Comparison of ENCODE assay signal across 8 cellular contexts in the genomic region with DNA sequence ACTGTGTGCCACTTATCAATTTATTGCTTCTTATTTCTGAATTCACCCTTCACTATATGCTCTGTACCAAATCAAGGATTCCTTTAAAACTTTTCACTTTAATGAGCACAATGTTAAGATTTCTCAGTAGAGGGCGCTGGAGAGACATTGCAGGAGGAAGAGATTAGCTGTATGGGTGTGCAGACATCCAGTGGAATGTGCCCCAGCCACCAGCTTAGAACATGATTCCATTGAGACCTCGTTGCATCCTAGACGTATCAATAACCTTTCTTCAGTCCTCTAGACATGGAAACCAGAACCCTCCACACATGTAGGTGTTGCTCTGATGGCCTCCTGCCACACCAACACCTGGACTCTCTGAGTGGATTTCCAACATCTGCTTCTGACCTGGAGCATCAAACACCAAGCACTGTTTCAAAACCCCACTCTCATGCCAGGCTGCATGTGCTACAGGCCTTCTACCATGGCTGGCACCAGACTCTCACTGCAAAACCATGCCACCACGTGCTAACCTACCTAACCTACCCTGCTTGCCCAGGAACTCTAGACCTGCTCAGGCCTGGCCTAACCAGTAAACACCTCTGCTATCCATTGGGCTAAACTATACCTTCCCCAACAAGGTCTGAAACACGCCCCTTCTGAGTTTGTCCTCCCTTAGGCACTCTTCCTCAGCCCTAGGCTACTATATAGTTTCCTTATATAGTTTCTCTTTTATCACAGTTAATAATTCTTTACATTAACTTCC.
DNase-seq lines count a peak whose midpoint lies in the region; ATAC-seq and TF ChIP-seq lines count a peak whose summit lies in the region.

No MANE protein-coding gene starts in this region.

- H3K9me3 ChIP-seq in NT2/D1 (ENCODE audit: insufficient read depth, low read length), result no peaks in the 10 kb centered on the region

- peak; percentile 76 for ATAC-seq in GM18858 (IDR thresholded peaks at IDR 0.05; ENCODE audit: unreplicated experiment)
- peak; percentile 65 for ATAC-seq in HG03439 (IDR thresholded peaks at IDR 0.05; ENCODE audit: unreplicated experiment)
- peak; percentile 48 for ATAC-seq in esophagus mucosa
- ATAC-seq in GM18907 (IDR thresholded peaks at IDR 0.05; ENCODE audit: unreplicated experiment), result no peak

- H3K36me3 ChIP-seq in NT2/D1 (ENCODE audit: insufficient read depth, insufficient read length, low read length), result no peaks in the 10 kb centered on the region

- TF ChIP-seq CTCF in retinal pigment epithelial cell (conservative IDR thresholded peaks at IDR 0.05; ENCODE audit: low read depth, low read length), result peak; percentile 69

- no peak overlapping the region for H3K9ac ChIP-seq in NT2/D1 (ENCODE audit: insufficient read length, low read depth)

- H3K4me3 ChIP-seq in NT2/D1 (ENCODE audit: insufficient read length, low read depth) (no peak overlapping the region), retinal pigment epithelial cell (ENCODE audit: low read length) (no peak overlapping the region)

- H3K27me3 ChIP-seq in NT2/D1 (ENCODE audit: insufficient read depth, insufficient read length), result no peaks in the 10 kb centered on the region

- DNase-seq in COR-L47 (lab: John Stamatoyannopoulos, UW), result peak; percentile 58
- DNase-seq in NT2/D1 (ENCODE audit: low read depth, low spot score), result peak; percentile 61
- DNase-seq in retinal pigment epithelial cell (ENCODE audit: low read depth), result no peak
- no peak for DNase-seq in Ammon's horn (ENCODE audit: low spot score)

- no peaks in the 10 kb centered on the region for H3K4me1 ChIP-seq in NT2/D1 (ENCODE audit: insufficient read depth, insufficient read length)

Comparison
In these comparisons a context has a peak if more than half of its experiments do, and no peak if none do; other contexts are left out.
1. DNase-seq: peak in COR-L47 (single experiment) and NT2/D1 (single experiment); none in retinal pigment epithelial cell (single experiment) and Ammon's horn (single experiment).